In genomic region chr1:195886000-195886399, GRCh38 we compare ENCODE assay signal across 3 cellular contexts.
TF ChIP-seq lines count a peak whose summit lies in the region.

No MANE protein-coding gene starts in this region.

TF ChIP-seq in SK-N-SH, 30 proteins besides CTCF, POLR2A, EP300 and RAD21 (continued from another document):
- TF ChIP-seq MAX (IDR thresholded peaks at IDR 0.05; ENCODE audit: low read depth) (no peak), NFIC (IDR thresholded peaks at IDR 0.05; ENCODE audit: borderline replicate concordance) (no peak), TAF1 (IDR thresholded peaks at IDR 0.05; ENCODE audit: borderline replicate concordance, low read depth, low read length) (no peak), RXRA (IDR thresholded peaks at IDR 0.05; ENCODE audit: borderline replicate concordance, low read depth) (no peak), TCF12 (IDR thresholded peaks at IDR 0.05) (no peak), JUND (IDR thresholded peaks at IDR 0.05) (no peak), GABPA (IDR thresholded peaks at IDR 0.05; ENCODE audit: low read depth) (no peak), CHD2 (IDR thresholded peaks at IDR 0.05; ENCODE audit: low read length, partially characterized antibody) (no peak), YY1 (IDR thresholded peaks at IDR 0.05; ENCODE audit: low read depth) (no peak), FOXM1 (IDR thresholded peaks at IDR 0.05; ENCODE audit: low read depth) (no peak), NRF1 (IDR thresholded peaks at IDR 0.05; ENCODE audit: low read depth, low read length) (no peak), TEAD4 (IDR thresholded peaks at IDR 0.05; ENCODE audit: borderline replicate concordance, insufficient read depth) (no peak)
- TF ChIP-seq, protein P1, sequence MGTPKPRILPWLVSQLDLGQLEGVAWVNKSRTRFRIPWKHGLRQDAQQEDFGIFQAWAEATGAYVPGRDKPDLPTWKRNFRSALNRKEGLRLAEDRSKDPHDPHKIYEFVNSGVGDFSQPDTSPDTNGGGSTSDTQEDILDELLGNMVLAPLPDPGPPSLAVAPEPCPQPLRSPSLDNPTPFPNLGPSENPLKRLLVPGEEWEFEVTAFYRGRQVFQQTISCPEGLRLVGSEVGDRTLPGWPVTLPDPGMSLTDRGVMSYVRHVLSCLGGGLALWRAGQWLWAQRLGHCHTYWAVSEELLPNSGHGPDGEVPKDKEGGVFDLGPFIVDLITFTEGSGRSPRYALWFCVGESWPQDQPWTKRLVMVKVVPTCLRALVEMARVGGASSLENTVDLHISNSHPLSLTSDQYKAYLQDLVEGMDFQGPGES (IDR thresholded peaks at IDR 0.05; ENCODE audit: low read depth, low read length), result no peak
- TF ChIP-seq, protein P2, sequence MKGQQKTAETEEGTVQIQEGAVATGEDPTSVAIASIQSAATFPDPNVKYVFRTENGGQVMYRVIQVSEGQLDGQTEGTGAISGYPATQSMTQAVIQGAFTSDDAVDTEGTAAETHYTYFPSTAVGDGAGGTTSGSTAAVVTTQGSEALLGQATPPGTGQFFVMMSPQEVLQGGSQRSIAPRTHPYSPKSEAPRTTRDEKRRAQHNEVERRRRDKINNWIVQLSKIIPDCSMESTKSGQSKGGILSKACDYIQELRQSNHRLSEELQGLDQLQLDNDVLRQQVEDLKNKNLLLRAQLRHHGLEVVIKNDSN (IDR thresholded peaks at IDR 0.05; ENCODE audit: borderline replicate concordance, low read depth), result no peak
- TF ChIP-seq, protein P3, sequence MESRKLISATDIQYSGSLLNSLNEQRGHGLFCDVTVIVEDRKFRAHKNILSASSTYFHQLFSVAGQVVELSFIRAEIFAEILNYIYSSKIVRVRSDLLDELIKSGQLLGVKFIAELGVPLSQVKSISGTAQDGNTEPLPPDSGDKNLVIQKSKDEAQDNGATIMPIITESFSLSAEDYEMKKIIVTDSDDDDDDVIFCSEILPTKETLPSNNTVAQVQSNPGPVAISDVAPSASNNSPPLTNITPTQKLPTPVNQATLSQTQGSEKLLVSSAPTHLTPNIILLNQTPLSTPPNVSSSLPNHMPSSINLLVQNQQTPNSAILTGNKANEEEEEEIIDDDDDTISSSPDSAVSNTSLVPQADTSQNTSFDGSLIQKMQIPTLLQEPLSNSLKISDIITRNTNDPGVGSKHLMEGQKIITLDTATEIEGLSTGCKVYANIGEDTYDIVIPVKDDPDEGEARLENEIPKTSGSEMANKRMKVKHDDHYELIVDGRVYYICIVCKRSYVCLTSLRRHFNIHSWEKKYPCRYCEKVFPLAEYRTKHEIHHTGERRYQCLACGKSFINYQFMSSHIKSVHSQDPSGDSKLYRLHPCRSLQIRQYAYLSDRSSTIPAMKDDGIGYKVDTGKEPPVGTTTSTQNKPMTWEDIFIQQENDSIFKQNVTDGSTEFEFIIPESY (IDR thresholded peaks at IDR 0.05; ENCODE audit: borderline replicate concordance, low read depth), result no peak

TF ChIP-seq in SK-N-SH treated with all-trans-retinoic acid at 6 μM for 48 hours, 23 proteins besides CTCF, POLR2A, EP300 and RAD21 (continued from another document):
- TF ChIP-seq PATZ1 (CRISPR knock-in tag; IDR thresholded peaks at IDR 0.05; ENCODE audit: borderline replicate concordance) (no peak), ZFP3 (CRISPR knock-in tag; IDR thresholded peaks at IDR 0.05) (no peak), TCF4 (CRISPR knock-in tag; IDR thresholded peaks at IDR 0.05; ENCODE audit: borderline replicate concordance) (no peak), GLIS3 (CRISPR knock-in tag; IDR thresholded peaks at IDR 0.05) (no peak)

TF ChIP-seq in H1, 55 proteins besides CTCF, POLR2A, EP300 and RAD21 (continued from another document):
- TF ChIP-seq USF2 (IDR thresholded peaks at IDR 0.05; ENCODE audit: low read length) (no peak), CREB1 (IDR thresholded peaks at IDR 0.05) (no peak), JUN (IDR thresholded peaks at IDR 0.05; ENCODE audit: low read depth, low read length) (no peak), SIRT6 (IDR thresholded peaks at IDR 0.05; ENCODE audit: low read length) (no peak), CBX5 (IDR thresholded peaks at IDR 0.05; ENCODE audit: low read depth, low read length) (no peak), CBX8 (IDR thresholded peaks at IDR 0.05; ENCODE audit: borderline replicate concordance, low read depth, low read length) (no peak), EZH2 (IDR thresholded peaks at IDR 0.05; ENCODE audit: low read depth, low read length, severe bottlenecking) (no peak), MAFK (IDR thresholded peaks at IDR 0.05; ENCODE audit: low read depth, low read length) (no peak), BCL11A (IDR thresholded peaks at IDR 0.05; ENCODE audit: low read depth in 2 of 2, low read length in 2 of 2) (no peak), SUZ12 (IDR thresholded peaks at IDR 0.05; ENCODE audit: low read length) (no peak), FOSL1 (IDR thresholded peaks at IDR 0.05; ENCODE audit: insufficient read depth, low read depth, low read length) (no peak), BACH1 (IDR thresholded peaks at IDR 0.05; ENCODE audit: low read length) (no peak), PHF8 (conservative IDR thresholded peaks at IDR 0.05; ENCODE audit: low read depth, low read length) (no peak), EGR1 (IDR thresholded peaks at IDR 0.05; ENCODE audit: borderline replicate concordance, low read depth, low read length) (no peak), CTBP2 (IDR thresholded peaks at IDR 0.05; ENCODE audit: borderline replicate concordance, insufficient read depth, insufficient read length, low read length) (no peak), TCF12 (IDR thresholded peaks at IDR 0.05; ENCODE audit: low read depth, low read length) (no peak), GABPA (IDR thresholded peaks at IDR 0.05; ENCODE audit: borderline replicate concordance, insufficient read depth, low read length) (no peak), SP2 (IDR thresholded peaks at IDR 0.05; ENCODE audit: low read length) (no peak)
